In genomic region chr11:78961186-78961782, GRCh38 we compare ENCODE assay signal across 8 cellular contexts.
A peak's percentile ranks its signal among the peaks of the same experiment; 100 is the strongest.
DNase-seq lines count a peak whose midpoint lies in the region; ATAC-seq and TF ChIP-seq lines count a peak whose summit lies in the region.

No MANE protein-coding gene starts in this region.

- H3K4me3 Mint-ChIP-seq in T-helper 2 cell treated with Interferon-gamma antibody and Interleukin-4, amounts not matched to agents 5 μg/mL and 100 μg/mL, for 36 hours: no peak overlapping the region

- no peaks in the 10 kb centered on the region for H3K9me3 Mint-ChIP-seq in T-helper 2 cell treated with Interferon-gamma antibody and Interleukin-4, amounts not matched to agents 5 μg/mL and 100 μg/mL, for 36 hours

- no peak overlapping the region for H3K27ac Mint-ChIP-seq in T-helper 2 cell treated with Interferon-gamma antibody and Interleukin-4, amounts not matched to agents 5 μg/mL and 100 μg/mL, for 36 hours

- ATAC-seq in GM21825 (IDR thresholded peaks at IDR 0.05; ENCODE audit: unreplicated experiment) (no peak), GM18873 (IDR thresholded peaks at IDR 0.05; ENCODE audit: low FRiP score, unreplicated experiment) (no peak), HG02798 (IDR thresholded peaks at IDR 0.05; ENCODE audit: poor library complexity, unreplicated experiment) (no peak)

- no peak overlapping the region for H3K27ac ChIP-seq in C4-2B

- H3K36me3 Mint-ChIP-seq in T-helper 2 cell treated with Interferon-gamma antibody and Interleukin-4, amounts not matched to agents 5 μg/mL and 100 μg/mL, for 36 hours (ENCODE audit: low read depth): no peaks in the 10 kb centered on the region

- DNase-seq in HuH-7 (ENCODE audit: low spot score): peak; percentile 14
- peak; percentile 59 for DNase-seq in astrocyte of the hippocampus (ENCODE audit: low read depth, low spot score)
- peak; percentile 87 for DNase-seq in islet precursor cell
- no peak for DNase-seq in T-helper 2 cell treated with Interferon-gamma antibody and Interleukin-4, amounts not matched to agents 5 μg/mL and 100 μg/mL, for 36 hours (ENCODE audit: low spot score)

- no peaks in the 10 kb centered on the region for H3K4me1 Mint-ChIP-seq in T-helper 2 cell treated with Interferon-gamma antibody and Interleukin-4, amounts not matched to agents 5 μg/mL and 100 μg/mL, for 36 hours (ENCODE audit: low read depth)

- peaks cover 29% of the 10 kb centered on the region for H3K27me3 Mint-ChIP-seq in T-helper 2 cell treated with Interferon-gamma antibody and Interleukin-4, amounts not matched to agents 5 μg/mL and 100 μg/mL, for 36 hours (ENCODE audit: low read depth)

- TF ChIP-seq CTCF in C4-2B (conservative IDR thresholded peaks at IDR 0.05): peak; percentile 87
